In the genomic region with DNA sequence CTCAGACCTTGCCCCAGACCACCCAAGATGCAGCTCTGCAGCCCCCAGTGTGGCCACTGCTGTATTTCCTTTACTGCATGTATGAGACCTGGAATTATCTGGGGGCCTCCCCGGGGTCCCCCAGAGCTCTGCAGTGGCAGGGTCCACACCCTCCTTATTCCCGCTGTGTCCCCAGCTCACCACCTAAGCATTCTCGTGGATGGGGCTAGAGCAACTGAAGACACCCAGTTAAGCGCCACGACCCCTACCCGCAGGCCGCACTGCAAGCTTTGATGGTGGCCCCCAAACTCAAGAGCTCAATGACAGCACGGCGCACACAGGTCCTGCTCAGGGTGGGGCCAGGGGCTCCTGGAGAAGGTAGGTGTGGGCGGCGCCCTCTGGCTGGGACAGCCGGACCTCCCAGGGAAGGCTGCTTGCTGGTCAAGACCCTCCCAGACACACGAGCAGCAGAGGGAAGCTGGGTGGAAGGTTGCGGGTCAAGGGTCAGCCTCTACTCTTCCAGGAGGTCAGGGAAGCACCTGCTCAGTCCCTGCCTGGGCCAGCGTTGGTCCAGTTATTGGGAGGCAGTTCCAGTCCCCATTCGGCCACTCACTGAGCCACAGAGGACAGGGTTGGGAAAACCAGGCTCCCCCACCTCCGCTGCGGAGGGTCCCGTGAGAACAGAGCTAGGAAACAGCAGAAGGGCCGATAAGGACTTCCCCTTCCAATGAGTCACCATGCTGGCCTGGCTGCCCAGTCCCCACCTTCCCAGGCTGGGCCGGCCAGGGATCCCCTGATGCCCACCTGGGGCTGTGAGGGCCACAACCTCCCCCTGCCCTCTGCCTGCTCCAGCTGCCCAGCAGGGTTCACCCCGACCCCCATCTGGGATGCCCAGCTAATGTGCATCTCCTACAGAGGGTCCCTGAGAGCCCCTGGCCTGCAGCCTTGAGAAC, we compare ENCODE assay signal across 11 cellular contexts. TPM values are rescaled to one million over a fixed set of nuclear protein-coding genes. Genes with fewer than 3 reads are reported as not detected.
DNase-seq lines count a peak whose midpoint lies in the region; ATAC-seq and TF ChIP-seq lines count a peak whose summit lies in the region.
"Had no signal": no experiment of that assay in that cellular context is flagged by ENCODE, and none has a peak within 500 bp of the region (broad histone marks: within the 10 kb centered on the region; RNA-seq: fewer than 3 reads in every experiment).

No MANE protein-coding gene starts in this region.

- peak overlapping the region; percentile 88; the same call in 1 of the 2 replicates for H3K4me3 ChIP-seq in GM23338
- H3K4me3 ChIP-seq in body of pancreas: no peak overlapping the region
- H3K4me3 ChIP-seq in sigmoid colon: peak overlapping the region; percentile 87 to 98 (median 95)

- H3K36me3 ChIP-seq in GM23338 (ENCODE audit: insufficient read depth) (no peaks in the 10 kb centered on the region), body of pancreas (replicated peaks in 1 of 2; ENCODE audit: insufficient read depth in 1 of 2, low read depth in 2 of 2) (no peaks in the 10 kb centered on the region), sigmoid colon (peaks cover 0 to 15% (median 3%) of the 10 kb centered on the region in 4 donors)

- H3K79me2 ChIP-seq in GM23338 (replicated peaks; ENCODE audit: insufficient read depth): peaks cover 66% of the 10 kb centered on the region

- DNase-seq in GM23338 (ENCODE audit: low spot score) (peak; percentile 63), body of pancreas (peak in 2 of 4 donors; percentile 10 to 48), hepatic stellate cell (ENCODE audit: low spot score) (peak; percentile 82), sigmoid colon (peak; percentile 68), NCI-H526 (lab: John Stamatoyannopoulos, UW) (no peak), endothelial cell (ENCODE audit: low spot score) (no peak), AML-193 (lab: John Stamatoyannopoulos, UW) (no peak)
- DNase-seq: activated CD8-positive, alpha-beta memory T cell treated with anti-CD3 and anti-CD28 coated beads for 24 hours; COR-L47; effector CD4-positive, alpha-beta T cell had no signal

- peaks cover 3% of the 10 kb centered on the region; the same call in 2 of the 3 replicates for H3K36me3 Mint-ChIP-seq in GM23338 (ENCODE audit: low read depth)
- no peaks in the 10 kb centered on the region for H3K36me3 Mint-ChIP-seq in endothelial cell (ENCODE audit: low read depth, unreplicated experiment)

- H3K9me3 ChIP-seq in body of pancreas: no peaks in the 10 kb centered on the region
- no peaks in the 10 kb centered on the region for H3K9me3 ChIP-seq in sigmoid colon

- peak overlapping the region; percentile 97 for H3K4me2 ChIP-seq in GM23338

- H3K4me3 Mint-ChIP-seq in GM23338 (peak overlapping the region; percentile 67; the same call in 1 of the 3 replicates), endothelial cell (ENCODE audit: unreplicated experiment) (no peak overlapping the region)

- peaks cover 30% of the 10 kb centered on the region for H3F3A ChIP-seq in GM23338 (replicated peaks; ENCODE audit: low read depth)

- H3K27ac ChIP-seq in GM23338 (ENCODE audit: low read depth) (peak overlapping the region; percentile 99), body of pancreas (peak overlapping the region; percentile 55 to 88 (median 79)), sigmoid colon (peak overlapping the region; percentile 95 to 99 (median 98))

- TF ChIP-seq CTCF in GM23338 (conservative IDR thresholded peaks at IDR 0.05; ENCODE audit: low read depth in 2 of 2): peak; percentile 26 to 42; a peak in 2 of 4 replicates
- TF ChIP-seq CTCF in body of pancreas (IDR thresholded peaks at IDR 0.05): no peak
- no peak for TF ChIP-seq CTCF in sigmoid colon (IDR thresholded peaks at IDR 0.05)
- TF ChIP-seq CTCF in endothelial cell (IDR thresholded peaks at IDR 0.05; ENCODE audit: unreplicated experiment): no peak

- no peak for TF ChIP-seq POLR2A in body of pancreas (IDR thresholded peaks at IDR 0.05)
- TF ChIP-seq POLR2A in sigmoid colon (IDR thresholded peaks at IDR 0.05): no peak

- WGBS in body of pancreas, 2 donors: 73 to 82% methylated on average over 9 to 22 of the region's 22 CpGs
- WGBS in sigmoid colon, 2 donors: 74 to 81% methylated on average over 22 of the region's 22 CpGs

- H3K4me1 ChIP-seq in GM23338 (ENCODE audit: insufficient read depth) (peaks cover 56% of the 10 kb centered on the region), body of pancreas (peaks cover 85% of the 10 kb centered on the region), sigmoid colon (peaks cover 0 to 93% (median 85%) of the 10 kb centered on the region in 4 donors)

- no peak for TF ChIP-seq EP300 in sigmoid colon (IDR thresholded peaks at IDR 0.05)

- H3K27me3 ChIP-seq in GM23338 (ENCODE audit: insufficient read depth) (no peaks in the 10 kb centered on the region), body of pancreas (no peaks in the 10 kb centered on the region), sigmoid colon (no peaks in the 10 kb centered on the region)

- no peaks in the 10 kb centered on the region for H3K9me2 ChIP-seq in GM23338 (ENCODE audit: insufficient read depth)

- H3K9me3 Mint-ChIP-seq in GM23338 (no peaks in the 10 kb centered on the region), endothelial cell (ENCODE audit: unreplicated experiment) (no peaks in the 10 kb centered on the region)

- intact Hi-C loops in body of pancreas (cut with DNase I): no loop called here
- intact Hi-C loops in sigmoid colon (cut with DNase I): no loop called here

- ATAC-seq in GM23338 (no peak), body of pancreas (no peak), GM18520 (IDR thresholded peaks at IDR 0.05; ENCODE audit: unreplicated experiment) (no peak)

- peaks cover 6% of the 10 kb centered on the region for H4K20me1 ChIP-seq in GM23338 (replicated peaks; ENCODE audit: insufficient read depth)

- H2AFZ ChIP-seq in GM23338: no peak overlapping the region

- peaks cover 20% of the 10 kb centered on the region for H3K27me3 Mint-ChIP-seq in GM23338 (ENCODE audit: insufficient read depth, low read depth, poor library complexity)
- H3K27me3 Mint-ChIP-seq in endothelial cell (ENCODE audit: unreplicated experiment): peaks cover 4% of the 10 kb centered on the region

- peak overlapping the region; percentile 77 for H3K27ac Mint-ChIP-seq in GM23338
- H3K27ac Mint-ChIP-seq in endothelial cell (ENCODE audit: unreplicated experiment): no peak overlapping the region

- H3K4me1 Mint-ChIP-seq in GM23338 (peaks cover 47% of the 10 kb centered on the region), endothelial cell (ENCODE audit: unreplicated experiment) (peaks cover 2% of the 10 kb centered on the region)

TF ChIP-seq in GM23338, 12 proteins besides CTCF, POLR2A, EP300 and RAD21 (continues in another document):
- TF ChIP-seq ZNF331 (CRISPR knock-in tag; IDR thresholded peaks at IDR 0.05; ENCODE audit: low read depth): no peak
- TF ChIP-seq ZNF114 (CRISPR knock-in tag; IDR thresholded peaks at IDR 0.05): no peak
- TF ChIP-seq, protein P1, sequence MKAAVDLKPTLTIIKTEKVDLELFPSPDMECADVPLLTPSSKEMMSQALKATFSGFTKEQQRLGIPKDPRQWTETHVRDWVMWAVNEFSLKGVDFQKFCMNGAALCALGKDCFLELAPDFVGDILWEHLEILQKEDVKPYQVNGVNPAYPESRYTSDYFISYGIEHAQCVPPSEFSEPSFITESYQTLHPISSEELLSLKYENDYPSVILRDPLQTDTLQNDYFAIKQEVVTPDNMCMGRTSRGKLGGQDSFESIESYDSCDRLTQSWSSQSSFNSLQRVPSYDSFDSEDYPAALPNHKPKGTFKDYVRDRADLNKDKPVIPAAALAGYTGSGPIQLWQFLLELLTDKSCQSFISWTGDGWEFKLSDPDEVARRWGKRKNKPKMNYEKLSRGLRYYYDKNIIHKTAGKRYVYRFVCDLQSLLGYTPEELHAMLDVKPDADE (IDR thresholded peaks at IDR 0.05): no peak

RNA-seq across cellular contexts. Expression of gene LAMA5, which starts 2.9 kb away (rescaled TPM):
- total RNA-seq in GM23338 (2014; rRNA removed; shearing (Covaris generic)): 215 and 298 TPM in 2 replicates
- 192 and 201 TPM in 2 replicates for polyA plus RNA-seq in GM23338 (2016; fragmentation: Nextera tagmentation; extraction: Ambion mirVana)
- total RNA-seq in body of pancreas: 100 to 1,000 TPM; 115 to 185 TPM
- total RNA-seq in sigmoid colon: 100 to 1,000 TPM in 3 of 4 donors, 10 to 100 TPM in 1; 53.5 to 409 (median 134) TPM
- 10 to 100 TPM in 1 of 3 donors, 1 to 10 TPM in 2; 1.8 to 56.5 (median 3.2) TPM for polyA plus RNA-seq in sigmoid colon
- total RNA-seq in endothelial cell (ENCODE audit: unreplicated experiment): 34.5 TPM

RNA-seq across cellular contexts. Expression of gene RPS21, which starts 22.7 kb away (rescaled TPM):
- 759 and 964 TPM in 2 replicates for total RNA-seq in GM23338 (2014; rRNA removed; shearing (Covaris generic))
- polyA plus RNA-seq in GM23338 (2016; fragmentation: Nextera tagmentation; extraction: Ambion mirVana): 2,298 and 2,471 TPM in 2 replicates
- 100 to 1,000 TPM; 654 to 656 TPM for total RNA-seq in body of pancreas
- total RNA-seq in sigmoid colon: 1,000 to 10,000 TPM; 2,383 to 8,235 (median 5,456) TPM
- polyA plus RNA-seq in sigmoid colon: 1,000 to 10,000 TPM; 2,794 to 6,260 (median 4,441) TPM
- 1,710 TPM for total RNA-seq in endothelial cell (ENCODE audit: unreplicated experiment)

RNA-seq across cellular contexts. Expression of gene CABLES2, which starts 42.9 kb away (rescaled TPM):
- total RNA-seq in GM23338 (2014; rRNA removed; shearing (Covaris generic)): 12.6 and 12.7 TPM in 2 replicates
- polyA plus RNA-seq in GM23338 (2016; fragmentation: Nextera tagmentation; extraction: Ambion mirVana): 4.3 and 5.1 TPM in 2 replicates
- total RNA-seq in body of pancreas: 1 to 10 TPM; 1.6 to 2.6 TPM
- total RNA-seq in sigmoid colon: 1 to 10 TPM; 1.8 to 6.5 (median 4.2) TPM
- 1 to 10 TPM; 3.5 to 6.9 (median 3.6) TPM for polyA plus RNA-seq in sigmoid colon
- 9.3 TPM for total RNA-seq in endothelial cell (ENCODE audit: unreplicated experiment)

Comparison
In these comparisons a context has a peak if more than half of its experiments do, and no peak if none do; other contexts are left out.
1. DNase-seq: peak in GM23338 (single experiment), hepatic stellate cell (single experiment) and sigmoid colon (single experiment); none in NCI-H526 (0 of 2), endothelial cell (single experiment) and AML-193 (0 of 2).
2. H3K4me3 ChIP-seq: peak in GM23338 (single experiment) and sigmoid colon (4 of 4); none in body of pancreas (0 of 2).
3. CTCF ChIP-seq: peak in GM23338 (2 of 2); none in body of pancreas (0 of 7), sigmoid colon (0 of 4) and endothelial cell (single experiment).
4. Peak in every context shown above with its lines, with median percentiles within 50 percentile points of each other: H3K27ac ChIP-seq.